Comparison of ENCODE assay signal across 1 cellular context in the genomic region with DNA sequence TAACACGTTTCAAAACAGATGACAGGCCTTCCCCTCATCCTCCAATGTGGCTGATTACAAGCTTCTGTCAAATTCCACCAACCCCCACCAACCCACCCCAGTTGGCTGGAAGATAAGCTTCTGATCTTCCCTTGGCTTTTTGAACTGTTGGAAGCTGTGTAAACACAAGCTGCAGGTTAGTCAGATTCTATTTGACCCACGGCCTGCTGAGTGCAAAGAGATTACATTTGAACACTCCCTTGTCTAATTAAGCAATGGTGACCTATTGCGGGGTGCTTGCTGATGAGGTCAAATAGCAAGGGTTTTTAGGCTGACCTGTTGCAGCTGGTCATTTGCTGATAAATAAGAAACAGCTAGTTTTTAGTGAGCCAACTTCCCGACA.
TF ChIP-seq lines count a peak whose summit lies in the region.

No MANE protein-coding gene starts in this region.

TF ChIP-seq in HepG2, 621 proteins besides CTCF, POLR2A, EP300 and RAD21 (continued from another document and continues in another):
- TF ChIP-seq, protein P1, sequence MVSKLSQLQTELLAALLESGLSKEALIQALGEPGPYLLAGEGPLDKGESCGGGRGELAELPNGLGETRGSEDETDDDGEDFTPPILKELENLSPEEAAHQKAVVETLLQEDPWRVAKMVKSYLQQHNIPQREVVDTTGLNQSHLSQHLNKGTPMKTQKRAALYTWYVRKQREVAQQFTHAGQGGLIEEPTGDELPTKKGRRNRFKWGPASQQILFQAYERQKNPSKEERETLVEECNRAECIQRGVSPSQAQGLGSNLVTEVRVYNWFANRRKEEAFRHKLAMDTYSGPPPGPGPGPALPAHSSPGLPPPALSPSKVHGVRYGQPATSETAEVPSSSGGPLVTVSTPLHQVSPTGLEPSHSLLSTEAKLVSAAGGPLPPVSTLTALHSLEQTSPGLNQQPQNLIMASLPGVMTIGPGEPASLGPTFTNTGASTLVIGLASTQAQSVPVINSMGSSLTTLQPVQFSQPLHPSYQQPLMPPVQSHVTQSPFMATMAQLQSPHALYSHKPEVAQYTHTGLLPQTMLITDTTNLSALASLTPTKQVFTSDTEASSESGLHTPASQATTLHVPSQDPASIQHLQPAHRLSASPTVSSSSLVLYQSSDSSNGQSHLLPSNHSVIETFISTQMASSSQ (IDR thresholded peaks at IDR 0.05; ENCODE audit: low read depth): no peak
- TF ChIP-seq, protein P1 (CRISPR knock-in tag; IDR thresholded peaks at IDR 0.05; ENCODE audit: borderline replicate concordance): peak; percentile 50; the same call in 1 of the 2 replicates
- TF ChIP-seq, protein P2, sequence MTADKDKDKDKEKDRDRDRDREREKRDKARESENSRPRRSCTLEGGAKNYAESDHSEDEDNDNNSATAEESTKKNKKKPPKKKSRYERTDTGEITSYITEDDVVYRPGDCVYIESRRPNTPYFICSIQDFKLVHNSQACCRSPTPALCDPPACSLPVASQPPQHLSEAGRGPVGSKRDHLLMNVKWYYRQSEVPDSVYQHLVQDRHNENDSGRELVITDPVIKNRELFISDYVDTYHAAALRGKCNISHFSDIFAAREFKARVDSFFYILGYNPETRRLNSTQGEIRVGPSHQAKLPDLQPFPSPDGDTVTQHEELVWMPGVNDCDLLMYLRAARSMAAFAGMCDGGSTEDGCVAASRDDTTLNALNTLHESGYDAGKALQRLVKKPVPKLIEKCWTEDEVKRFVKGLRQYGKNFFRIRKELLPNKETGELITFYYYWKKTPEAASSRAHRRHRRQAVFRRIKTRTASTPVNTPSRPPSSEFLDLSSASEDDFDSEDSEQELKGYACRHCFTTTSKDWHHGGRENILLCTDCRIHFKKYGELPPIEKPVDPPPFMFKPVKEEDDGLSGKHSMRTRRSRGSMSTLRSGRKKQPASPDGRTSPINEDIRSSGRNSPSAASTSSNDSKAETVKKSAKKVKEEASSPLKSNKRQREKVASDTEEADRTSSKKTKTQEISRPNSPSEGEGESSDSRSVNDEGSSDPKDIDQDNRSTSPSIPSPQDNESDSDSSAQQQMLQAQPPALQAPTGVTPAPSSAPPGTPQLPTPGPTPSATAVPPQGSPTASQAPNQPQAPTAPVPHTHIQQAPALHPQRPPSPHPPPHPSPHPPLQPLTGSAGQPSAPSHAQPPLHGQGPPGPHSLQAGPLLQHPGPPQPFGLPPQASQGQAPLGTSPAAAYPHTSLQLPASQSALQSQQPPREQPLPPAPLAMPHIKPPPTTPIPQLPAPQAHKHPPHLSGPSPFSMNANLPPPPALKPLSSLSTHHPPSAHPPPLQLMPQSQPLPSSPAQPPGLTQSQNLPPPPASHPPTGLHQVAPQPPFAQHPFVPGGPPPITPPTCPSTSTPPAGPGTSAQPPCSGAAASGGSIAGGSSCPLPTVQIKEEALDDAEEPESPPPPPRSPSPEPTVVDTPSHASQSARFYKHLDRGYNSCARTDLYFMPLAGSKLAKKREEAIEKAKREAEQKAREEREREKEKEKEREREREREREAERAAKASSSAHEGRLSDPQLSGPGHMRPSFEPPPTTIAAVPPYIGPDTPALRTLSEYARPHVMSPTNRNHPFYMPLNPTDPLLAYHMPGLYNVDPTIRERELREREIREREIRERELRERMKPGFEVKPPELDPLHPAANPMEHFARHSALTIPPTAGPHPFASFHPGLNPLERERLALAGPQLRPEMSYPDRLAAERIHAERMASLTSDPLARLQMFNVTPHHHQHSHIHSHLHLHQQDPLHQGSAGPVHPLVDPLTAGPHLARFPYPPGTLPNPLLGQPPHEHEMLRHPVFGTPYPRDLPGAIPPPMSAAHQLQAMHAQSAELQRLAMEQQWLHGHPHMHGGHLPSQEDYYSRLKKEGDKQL (CRISPR knock-in tag; IDR thresholded peaks at IDR 0.05; ENCODE audit: low read depth): peak; percentile 85; the same call in 1 of the 2 replicates
- 0 out of 2 replicates have a peak, but pooled peaks have one; percentile 30 for TF ChIP-seq ELF4 (CRISPR knock-in tag; IDR thresholded peaks at IDR 0.05; ENCODE audit: borderline replicate concordance)
- no peak for TF ChIP-seq ZNF709 (CRISPR knock-in tag; IDR thresholded peaks at IDR 0.05)
- peak; percentile 49 for TF ChIP-seq SIX4 (CRISPR knock-in tag; IDR thresholded peaks at IDR 0.05)
- TF ChIP-seq ZNF547 (CRISPR knock-in tag; IDR thresholded peaks at IDR 0.05): no peak
- peak; percentile 85 for TF ChIP-seq NR2C2 (CRISPR knock-in tag; IDR thresholded peaks at IDR 0.05; ENCODE audit: borderline replicate concordance)
- peak; percentile 56; the same call in 1 of the 2 replicates for TF ChIP-seq MEIS1 (CRISPR knock-in tag; IDR thresholded peaks at IDR 0.05; ENCODE audit: borderline replicate concordance)
- TF ChIP-seq ZNF225 (CRISPR knock-in tag; IDR thresholded peaks at IDR 0.05): no peak
- TF ChIP-seq HMG20B (CRISPR knock-in tag; conservative IDR thresholded peaks at IDR 0.05): peak; percentile 96
- peak; percentile 66; the same call in 1 of the 2 replicates for TF ChIP-seq REPIN1 (CRISPR knock-in tag; IDR thresholded peaks at IDR 0.05; ENCODE audit: borderline replicate concordance, low read depth)
- TF ChIP-seq SYNCRIP (IDR thresholded peaks at IDR 0.05; ENCODE audit: insufficient read depth, low read depth, low read length): no peak
- TF ChIP-seq ARNTL (CRISPR knock-in tag; IDR thresholded peaks at IDR 0.05): peak; percentile 17; the same call in 1 of the 2 replicates
- TF ChIP-seq ISL2 (CRISPR knock-in tag; IDR thresholded peaks at IDR 0.05): peak; percentile 70
- TF ChIP-seq SOX5 (CRISPR knock-in tag; IDR thresholded peaks at IDR 0.05; ENCODE audit: borderline replicate concordance): peak; percentile 31; the same call in 1 of the 2 replicates
- TF ChIP-seq, protein P3, sequence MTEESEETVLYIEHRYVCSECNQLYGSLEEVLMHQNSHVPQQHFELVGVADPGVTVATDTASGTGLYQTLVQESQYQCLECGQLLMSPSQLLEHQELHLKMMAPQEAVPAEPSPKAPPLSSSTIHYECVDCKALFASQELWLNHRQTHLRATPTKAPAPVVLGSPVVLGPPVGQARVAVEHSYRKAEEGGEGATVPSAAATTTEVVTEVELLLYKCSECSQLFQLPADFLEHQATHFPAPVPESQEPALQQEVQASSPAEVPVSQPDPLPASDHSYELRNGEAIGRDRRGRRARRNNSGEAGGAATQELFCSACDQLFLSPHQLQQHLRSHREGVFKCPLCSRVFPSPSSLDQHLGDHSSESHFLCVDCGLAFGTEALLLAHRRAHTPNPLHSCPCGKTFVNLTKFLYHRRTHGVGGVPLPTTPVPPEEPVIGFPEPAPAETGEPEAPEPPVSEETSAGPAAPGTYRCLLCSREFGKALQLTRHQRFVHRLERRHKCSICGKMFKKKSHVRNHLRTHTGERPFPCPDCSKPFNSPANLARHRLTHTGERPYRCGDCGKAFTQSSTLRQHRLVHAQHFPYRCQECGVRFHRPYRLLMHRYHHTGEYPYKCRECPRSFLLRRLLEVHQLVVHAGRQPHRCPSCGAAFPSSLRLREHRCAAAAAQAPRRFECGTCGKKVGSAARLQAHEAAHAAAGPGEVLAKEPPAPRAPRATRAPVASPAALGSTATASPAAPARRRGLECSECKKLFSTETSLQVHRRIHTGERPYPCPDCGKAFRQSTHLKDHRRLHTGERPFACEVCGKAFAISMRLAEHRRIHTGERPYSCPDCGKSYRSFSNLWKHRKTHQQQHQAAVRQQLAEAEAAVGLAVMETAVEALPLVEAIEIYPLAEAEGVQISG (CRISPR knock-in tag; IDR thresholded peaks at IDR 0.05): peak; percentile 44; the same call in 1 of the 2 replicates
- peak; percentile 46 for TF ChIP-seq TEAD3 (CRISPR knock-in tag; optimal IDR thresholded peaks at IDR 0.05; ENCODE audit: borderline replicate concordance)
- TF ChIP-seq GATAD2A (CRISPR knock-in tag; IDR thresholded peaks at IDR 0.05): peak; percentile 42; the same call in 1 of the 2 replicates
- no peak for TF ChIP-seq ZNF451 (CRISPR knock-in tag; IDR thresholded peaks at IDR 0.05)
- peak; percentile 41; the same call in 1 of the 2 replicates for TF ChIP-seq RXRB (CRISPR knock-in tag; IDR thresholded peaks at IDR 0.05; ENCODE audit: borderline replicate concordance)
- TF ChIP-seq PITX1 (CRISPR knock-in tag; IDR thresholded peaks at IDR 0.05): peak; percentile 89
- peak; percentile 90 to 97 for TF ChIP-seq NR2F1 (CRISPR knock-in tag; IDR thresholded peaks at IDR 0.05)
- no peak for TF ChIP-seq ZBTB20 (CRISPR knock-in tag; IDR thresholded peaks at IDR 0.05; ENCODE audit: borderline replicate concordance, low read depth)
- TF ChIP-seq, protein P4, sequence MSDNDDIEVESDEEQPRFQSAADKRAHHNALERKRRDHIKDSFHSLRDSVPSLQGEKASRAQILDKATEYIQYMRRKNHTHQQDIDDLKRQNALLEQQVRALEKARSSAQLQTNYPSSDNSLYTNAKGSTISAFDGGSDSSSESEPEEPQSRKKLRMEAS (IDR thresholded peaks at IDR 0.05): peak; percentile 39; the same call in 1 of the 2 replicates
- TF ChIP-seq ZNF891 (CRISPR knock-in tag; IDR thresholded peaks at IDR 0.05): no peak
- peak; percentile 57; the same call in 1 of the 2 replicates for TF ChIP-seq ZNF292 (CRISPR knock-in tag; IDR thresholded peaks at IDR 0.05; ENCODE audit: borderline replicate concordance, low read depth)
- TF ChIP-seq RCOR2 (CRISPR knock-in tag; IDR thresholded peaks at IDR 0.05): 0 out of 2 replicates have a peak, but pooled peaks have one; percentile 49
- TF ChIP-seq PHF21A (CRISPR knock-in tag; IDR thresholded peaks at IDR 0.05): peak; percentile 83
- 0 out of 2 replicates have a peak, but pooled peaks have one; percentile 19 for TF ChIP-seq MAZ (IDR thresholded peaks at IDR 0.05; ENCODE audit: borderline replicate concordance, low read depth, low read length)
- TF ChIP-seq MAZ (CRISPR knock-in tag; IDR thresholded peaks at IDR 0.05; ENCODE audit: low read depth): no peak
- TF ChIP-seq NR2F2 (IDR thresholded peaks at IDR 0.05; ENCODE audit: borderline replicate concordance, low read depth): peak; percentile 99
- TF ChIP-seq BCL6 (CRISPR knock-in tag; IDR thresholded peaks at IDR 0.05): peak; percentile 58
- 0 out of 2 replicates have a peak, but pooled peaks have one; percentile 26 for TF ChIP-seq SIX1 (CRISPR knock-in tag; IDR thresholded peaks at IDR 0.05; ENCODE audit: borderline replicate concordance)
- TF ChIP-seq SAP130 (CRISPR knock-in tag; IDR thresholded peaks at IDR 0.05; ENCODE audit: low read depth): peak; percentile 54
- TF ChIP-seq HDAC6 (IDR thresholded peaks at IDR 0.05; ENCODE audit: low read depth, low read length): no peak
- TF ChIP-seq MIER2 (CRISPR knock-in tag; IDR thresholded peaks at IDR 0.05): peak; percentile 47; the same call in 1 of the 2 replicates
- no peak for TF ChIP-seq NONO (IDR thresholded peaks at IDR 0.05)
- TF ChIP-seq NONO (CRISPR knock-in tag; conservative IDR thresholded peaks at IDR 0.05): peak; percentile 72; the same call in 1 of the 2 replicates
- TF ChIP-seq, protein P5, sequence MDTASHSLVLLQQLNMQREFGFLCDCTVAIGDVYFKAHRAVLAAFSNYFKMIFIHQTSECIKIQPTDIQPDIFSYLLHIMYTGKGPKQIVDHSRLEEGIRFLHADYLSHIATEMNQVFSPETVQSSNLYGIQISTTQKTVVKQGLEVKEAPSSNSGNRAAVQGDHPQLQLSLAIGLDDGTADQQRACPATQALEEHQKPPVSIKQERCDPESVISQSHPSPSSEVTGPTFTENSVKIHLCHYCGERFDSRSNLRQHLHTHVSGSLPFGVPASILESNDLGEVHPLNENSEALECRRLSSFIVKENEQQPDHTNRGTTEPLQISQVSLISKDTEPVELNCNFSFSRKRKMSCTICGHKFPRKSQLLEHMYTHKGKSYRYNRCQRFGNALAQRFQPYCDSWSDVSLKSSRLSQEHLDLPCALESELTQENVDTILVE (CRISPR knock-in tag; IDR thresholded peaks at IDR 0.05): 0 out of 2 replicates have a peak, but pooled peaks have one; percentile 39
- peak; percentile 30; the same call in 1 of the 2 replicates for TF ChIP-seq FOXC1 (CRISPR knock-in tag; IDR thresholded peaks at IDR 0.05; ENCODE audit: borderline replicate concordance)
- TF ChIP-seq, protein P6, sequence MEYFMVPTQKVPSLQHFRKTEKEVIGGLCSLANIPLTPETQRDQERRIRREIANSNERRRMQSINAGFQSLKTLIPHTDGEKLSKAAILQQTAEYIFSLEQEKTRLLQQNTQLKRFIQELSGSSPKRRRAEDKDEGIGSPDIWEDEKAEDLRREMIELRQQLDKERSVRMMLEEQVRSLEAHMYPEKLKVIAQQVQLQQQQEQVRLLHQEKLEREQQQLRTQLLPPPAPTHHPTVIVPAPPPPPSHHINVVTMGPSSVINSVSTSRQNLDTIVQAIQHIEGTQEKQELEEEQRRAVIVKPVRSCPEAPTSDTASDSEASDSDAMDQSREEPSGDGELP (IDR thresholded peaks at IDR 0.05; ENCODE audit: borderline replicate concordance, low read depth): peak; percentile 82
- TF ChIP-seq NKX3-1 (CRISPR knock-in tag; IDR thresholded peaks at IDR 0.05): 0 out of 2 replicates have a peak, but pooled peaks have one; percentile 37
- peak; percentile 30; the same call in 1 of the 2 replicates for TF ChIP-seq HMG20A (CRISPR knock-in tag; IDR thresholded peaks at IDR 0.05; ENCODE audit: borderline replicate concordance)
- TF ChIP-seq POGZ (CRISPR knock-in tag; IDR thresholded peaks at IDR 0.05): peak; percentile 59; the same call in 1 of the 2 replicates
- TF ChIP-seq CEBPG (CRISPR knock-in tag; IDR thresholded peaks at IDR 0.05): peak; percentile 75
- no peak for TF ChIP-seq LCORL (IDR thresholded peaks at IDR 0.05)
- peak; percentile 64; the same call in 1 of the 2 replicates for TF ChIP-seq LCORL (CRISPR knock-in tag; IDR thresholded peaks at IDR 0.05)
- TF ChIP-seq GATA4 (IDR thresholded peaks at IDR 0.05; ENCODE audit: borderline replicate concordance, low read depth): peak; percentile 40; the same call in 1 of the 2 replicates
- no peak for TF ChIP-seq SNRNP70 (IDR thresholded peaks at IDR 0.05; ENCODE audit: low read depth, low read length)
- TF ChIP-seq HOXD1 (CRISPR knock-in tag; IDR thresholded peaks at IDR 0.05): 0 out of 2 replicates have a peak, but pooled peaks have one; percentile 61
- TF ChIP-seq HNF4G (IDR thresholded peaks at IDR 0.05; ENCODE audit: borderline replicate concordance, low read depth, low read length): peak; percentile 52; the same call in 1 of the 2 replicates
- no peak for TF ChIP-seq HNF4G (CRISPR knock-in tag; IDR thresholded peaks at IDR 0.05; ENCODE audit: borderline replicate concordance, low read depth)
- TF ChIP-seq HDAC2 (CRISPR knock-in tag; IDR thresholded peaks at IDR 0.05): peak; percentile 70
